23 cellular contexts compared by ENCODE assay signal in the genomic region with DNA sequence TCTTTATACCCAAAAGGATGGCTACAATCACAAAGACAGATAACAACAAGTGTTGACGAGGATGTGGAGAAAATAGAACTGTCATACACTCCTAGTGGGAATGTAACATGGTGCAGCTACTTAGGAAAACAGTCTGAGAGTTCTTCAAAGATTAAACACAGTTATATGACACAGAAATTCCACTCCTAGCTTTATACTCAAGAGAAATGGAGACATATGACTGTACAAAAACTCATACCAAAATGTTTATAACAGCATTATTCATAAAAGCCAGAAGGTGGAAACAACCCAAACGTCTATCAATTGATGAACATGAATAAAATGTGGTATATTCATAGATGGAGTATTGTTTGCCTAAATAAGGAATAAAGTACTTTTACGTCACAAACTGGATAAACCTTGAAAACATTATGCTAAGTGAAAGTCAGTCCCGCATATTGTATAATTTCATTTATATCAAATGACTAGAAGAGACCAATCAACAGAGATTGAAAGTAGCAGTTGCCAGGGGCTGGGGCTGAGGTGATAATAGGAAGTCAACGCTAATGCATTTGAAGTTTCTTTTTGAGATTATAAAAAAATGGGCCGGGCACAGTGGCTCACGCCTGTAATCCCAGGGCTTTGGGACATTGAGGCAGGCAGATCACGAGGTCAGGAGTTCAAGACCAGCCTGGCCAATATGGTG.
A peak's percentile ranks its signal among the peaks of the same experiment; 100 is the strongest.
DNase-seq lines count a peak whose midpoint lies in the region; ATAC-seq, FAIRE-seq and TF ChIP-seq lines count a peak whose summit lies in the region.
"Had no signal": no experiment of that assay in that cellular context is flagged by ENCODE, and none has a peak within 500 bp of the region (broad histone marks: within the 10 kb centered on the region; RNA-seq: fewer than 3 reads in every experiment).

No MANE protein-coding gene starts in this region.

- no peaks in the 10 kb centered on the region for H3K27me3 ChIP-seq in K562 (ENCODE audit: control insufficient read depth in 2 of 2, insufficient read depth in 2 of 2, low read length in 2 of 2)

- no peak overlapping the region for H3K9ac ChIP-seq in K562 (ENCODE audit: insufficient read depth in 1 of 2, low read depth in 2 of 2, low read length in 2 of 2)
- H3K9ac ChIP-seq: KMS-11 had no signal

- WGBS in K562 (ENCODE audit: insufficient coverage, low coverage, missing lambda C conversion rate) = 48% methylated on average over 8 of the region's 8 CpGs

- intact Hi-C loops in activated CD4-positive, alpha-beta memory T cell treated with anti-CD3 and anti-CD28 coated beads for 36 hours (cut with micrococcal nuclease) = no loop called here
- intact Hi-C loops in K562 (cut with micrococcal nuclease) = no loop called here

- no peak overlapping the region for H2AFZ ChIP-seq in K562 (ENCODE audit: low read depth, low read length)
- H2AFZ ChIP-seq: GM23338 had no signal

- no peak for FAIRE-seq in K562 (lab: Jason Lieb, UNC)
- FAIRE-seq: GM12892 had no signal

- TF ChIP-seq CTCF in K562 (IDR thresholded peaks at IDR 0.05 in 2 of 3, conservative IDR thresholded peaks at IDR 0.05 in 1 of 3; ENCODE audit: insufficient read depth in 2 of 3, low read depth in 1 of 3, low read length in 3 of 3) (no peak), progenitor cell of endocrine pancreas (IDR thresholded peaks at IDR 0.05; ENCODE audit: unreplicated experiment) (no peak)

- no peaks in the 10 kb centered on the region for H3K9me3 Mint-ChIP-seq in activated CD4-positive, alpha-beta memory T cell treated with anti-CD3 and anti-CD28 coated beads for 36 hours
- H3K9me3 Mint-ChIP-seq in activated CD4-positive, alpha-beta memory T cell treated with anti-CD3 and anti-CD28 coated beads, Interleukin-2, amount 10 ng/mL, durations not matched to agents 7 days and 5 days = no peaks in the 10 kb centered on the region
- H3K9me3 Mint-ChIP-seq in stimulated activated naive B cell treated with anti-CD40 and anti-IgM and Interleukin-4, amounts not matched to agents 10 μg/mL and 1 μg/mL and 100 μg/mL, for 72 hours = peaks cover 0 to 1% of the 10 kb centered on the region in 2 donors
- no peaks in the 10 kb centered on the region for H3K9me3 Mint-ChIP-seq in progenitor cell of endocrine pancreas (ENCODE audit: low read depth)
- H3K9me3 Mint-ChIP-seq: CD4-positive, alpha-beta memory T cell; GM23338 had no signal

- H3K4me2 ChIP-seq in K562 (ENCODE audit: insufficient read depth, low read length) = no peak overlapping the region
- H3K4me2 ChIP-seq: GM23338, KMS-11 had no signal

- H3K27ac Mint-ChIP-seq in activated CD4-positive, alpha-beta memory T cell treated with anti-CD3 and anti-CD28 coated beads for 36 hours = peak overlapping the region; percentile 24
- H3K27ac Mint-ChIP-seq in activated CD4-positive, alpha-beta memory T cell treated with anti-CD3 and anti-CD28 coated beads, Interleukin-2, amount 10 ng/mL, durations not matched to agents 7 days and 5 days = no peak overlapping the region
- peak overlapping the region; percentile 38 for H3K27ac Mint-ChIP-seq in stimulated activated naive B cell treated with anti-CD40 and anti-IgM and Interleukin-4, amounts not matched to agents 10 μg/mL and 1 μg/mL and 100 μg/mL, for 72 hours
- H3K27ac Mint-ChIP-seq in progenitor cell of endocrine pancreas = no peak overlapping the region
- H3K27ac Mint-ChIP-seq: GM23338 had no signal

- no peaks in the 10 kb centered on the region for H3K9me3 ChIP-seq in K562 (replicated peaks; ENCODE audit: control insufficient read depth, insufficient read depth, low read depth, low read length)

- no peak overlapping the region for H3K4me3 ChIP-seq in K562
- H3K4me3 ChIP-seq: GM23338 had no signal

- no peaks in the 10 kb centered on the region for H3K79me2 ChIP-seq in K562 (ENCODE audit: control insufficient read depth, insufficient read depth, low read length)

- H3K36me3 Mint-ChIP-seq in activated CD4-positive, alpha-beta memory T cell treated with anti-CD3 and anti-CD28 coated beads for 36 hours = no peaks in the 10 kb centered on the region
- H3K36me3 Mint-ChIP-seq in activated CD4-positive, alpha-beta memory T cell treated with anti-CD3 and anti-CD28 coated beads, Interleukin-2, amount 10 ng/mL, durations not matched to agents 7 days and 5 days (ENCODE audit: low read depth) = no peaks in the 10 kb centered on the region
- H3K36me3 Mint-ChIP-seq in stimulated activated naive B cell treated with anti-CD40 and anti-IgM and Interleukin-4, amounts not matched to agents 10 μg/mL and 1 μg/mL and 100 μg/mL, for 72 hours = peaks cover 4 to 11% of the 10 kb centered on the region in 2 donors
- H3K36me3 Mint-ChIP-seq in progenitor cell of endocrine pancreas (ENCODE audit: insufficient read depth) = peaks cover 1% of the 10 kb centered on the region

- H3K4me1 Mint-ChIP-seq in activated CD4-positive, alpha-beta memory T cell treated with anti-CD3 and anti-CD28 coated beads for 36 hours (ENCODE audit: low read depth) = peaks cover 30% of the 10 kb centered on the region
- H3K4me1 Mint-ChIP-seq in activated CD4-positive, alpha-beta memory T cell treated with anti-CD3 and anti-CD28 coated beads, Interleukin-2, amount 10 ng/mL, durations not matched to agents 7 days and 5 days = peaks cover 19% of the 10 kb centered on the region
- H3K4me1 Mint-ChIP-seq in stimulated activated naive B cell treated with anti-CD40 and anti-IgM and Interleukin-4, amounts not matched to agents 10 μg/mL and 1 μg/mL and 100 μg/mL, for 72 hours = peaks cover 34 to 63% of the 10 kb centered on the region in 2 donors
- H3K4me1 Mint-ChIP-seq in progenitor cell of endocrine pancreas (ENCODE audit: low read depth) = no peaks in the 10 kb centered on the region
- H3K4me1 Mint-ChIP-seq: GM23338 had no signal

- no TSS peak for BruUV-seq in K562 (replicated peaks; lab: Mats Ljungman, UMichigan)

- peaks cover 0 to under 1% of the 10 kb centered on the region in 2 experiments; a peak in 1 of 5 replicates for H3K4me1 ChIP-seq in K562 (replicated peaks in 1 of 2; ENCODE audit: control insufficient read depth in 2 of 2, insufficient read depth in 2 of 2, low read length in 2 of 2)

- no peaks in the 10 kb centered on the region for H3K27me3 Mint-ChIP-seq in activated CD4-positive, alpha-beta memory T cell treated with anti-CD3 and anti-CD28 coated beads for 36 hours
- no peaks in the 10 kb centered on the region for H3K27me3 Mint-ChIP-seq in activated CD4-positive, alpha-beta memory T cell treated with anti-CD3 and anti-CD28 coated beads, Interleukin-2, amount 10 ng/mL, durations not matched to agents 7 days and 5 days
- H3K27me3 Mint-ChIP-seq in stimulated activated naive B cell treated with anti-CD40 and anti-IgM and Interleukin-4, amounts not matched to agents 10 μg/mL and 1 μg/mL and 100 μg/mL, for 72 hours = no peaks in the 10 kb centered on the region
- no peaks in the 10 kb centered on the region for H3K27me3 Mint-ChIP-seq in progenitor cell of endocrine pancreas
- H3K27me3 Mint-ChIP-seq: CD4-positive, alpha-beta memory T cell had no signal

- DNase-seq in activated CD4-positive, alpha-beta memory T cell treated with anti-CD3 and anti-CD28 coated beads for 36 hours = no peak
- no peak for DNase-seq in activated CD4-positive, alpha-beta memory T cell treated with anti-CD3 and anti-CD28 coated beads, Interleukin-2, amount 10 ng/mL, durations not matched to agents 7 days and 5 days
- DNase-seq in ELR (ENCODE audit: low read depth) = peak; percentile 3
- no peak for DNase-seq in K562 (ENCODE audit: extremely low read depth in 1 of 4, low spot score in 3 of 4)
- no peak for DNase-seq in stimulated activated naive B cell treated with anti-CD40 and anti-IgM and Interleukin-4, amounts not matched to agents 10 μg/mL and 1 μg/mL and 100 μg/mL, for 72 hours
- no peak for DNase-seq in progenitor cell of endocrine pancreas (ENCODE audit: low spot score, unreplicated experiment)
- DNase-seq: Calu3; CD4-positive, alpha-beta memory T cell; EL; MV-4-11; NCI-H187; NCI-H2107; NCI-H2227 treated with DMSO at 0.1 percent for 48 hours; NCI-H510A treated with DMSO at 0.1 percent for 48 hours; NCI-H82; PC-3; RPMI8226; SHP77 treated with DMSO at 0.1 percent for 48 hours had no signal

- in situ Hi-C loops in K562 (cut with MboI) = no loop called here

- CTCF ChIA-PET in activated CD4-positive, alpha-beta memory T cell treated with anti-CD3 and anti-CD28 coated beads for 36 hours (lab: Charles Lee) = interaction anchor here (0.7 to 1.1 kb wide), 2 partner anchors 21 to 278 kb away, joined by 3 to 7 read pairs; no protein-coding TSS in a partner anchor
- CTCF ChIA-PET in activated CD4-positive, alpha-beta memory T cell treated with anti-CD3 and anti-CD28 coated beads, Interleukin-2, amount 10 ng/mL, durations not matched to agents 7 days and 5 days (lab: Charles Lee) = no interaction called here
- CTCF ChIA-PET in K562 (lab: Yijun Ruan, JAX; ENCODE audit: low intra/inter-chr PET ratio) = no interaction called here

- POLR2A ChIA-PET in activated CD4-positive, alpha-beta memory T cell treated with anti-CD3 and anti-CD28 coated beads for 36 hours (lab: Charles Lee) = no interaction called here
- POLR2A ChIA-PET in activated CD4-positive, alpha-beta memory T cell treated with anti-CD3 and anti-CD28 coated beads, Interleukin-2, amount 10 ng/mL, durations not matched to agents 7 days and 5 days (lab: Charles Lee) = no interaction called here
- POLR2A ChIA-PET in K562 (lab: Yijun Ruan, JAX) = no interaction called here

- TF ChIP-seq RAD21 in K562 (CRISPR knock-in tag; conservative IDR thresholded peaks at IDR 0.05 in 1 of 2, IDR thresholded peaks at IDR 0.05 in 1 of 2) = no peak

- H3K36me3 ChIP-seq in K562 (ENCODE audit: control insufficient read depth, insufficient read depth, low read length) = no peaks in the 10 kb centered on the region

- H4K20me1 ChIP-seq in K562 (replicated peaks; ENCODE audit: control insufficient read depth, insufficient read depth, low read length) = no peaks in the 10 kb centered on the region

- H3K27ac ChIP-seq in K562 (ENCODE audit: extremely low read depth, low read depth, low read length) = no peak overlapping the region
- H3K27ac ChIP-seq: KMS-11 had no signal

- TF ChIP-seq POLR2A in K562 (conservative IDR thresholded peaks at IDR 0.05) = no peak

- no peak overlapping the region for H3K4me3 Mint-ChIP-seq in activated CD4-positive, alpha-beta memory T cell treated with anti-CD3 and anti-CD28 coated beads for 36 hours
- H3K4me3 Mint-ChIP-seq in activated CD4-positive, alpha-beta memory T cell treated with anti-CD3 and anti-CD28 coated beads, Interleukin-2, amount 10 ng/mL, durations not matched to agents 7 days and 5 days = no peak overlapping the region
- H3K4me3 Mint-ChIP-seq in stimulated activated naive B cell treated with anti-CD40 and anti-IgM and Interleukin-4, amounts not matched to agents 10 μg/mL and 1 μg/mL and 100 μg/mL, for 72 hours = no peak overlapping the region
- H3K4me3 Mint-ChIP-seq in progenitor cell of endocrine pancreas (ENCODE audit: low read depth) = no peak overlapping the region
- H3K4me3 Mint-ChIP-seq: CD4-positive, alpha-beta memory T cell; GM23338 had no signal

- no peaks in the 10 kb centered on the region for H3K9me1 ChIP-seq in K562 (ENCODE audit: control insufficient read depth, insufficient read depth, low read length)

- no peak for ATAC-seq in K562
- no peak for ATAC-seq in stimulated activated naive B cell treated with anti-CD40 and anti-IgM and Interleukin-4, amounts not matched to agents 10 μg/mL and 1 μg/mL and 100 μg/mL, for 72 hours (replicated peaks)
- no peak for ATAC-seq in HG02970 (IDR thresholded peaks at IDR 0.05; ENCODE audit: low FRiP score, unreplicated experiment)
- ATAC-seq: GM23338, HCT116, PC-3 had no signal

- no peak for TF ChIP-seq EP300 in K562 (IDR thresholded peaks at IDR 0.05; ENCODE audit: low read length)

Comparison
In these comparisons a context has a peak if more than half of its experiments do, and no peak if none do; other contexts are left out.
1. H3K27ac Mint-ChIP-seq: peak in activated CD4-positive, alpha-beta memory T cell treated with anti-CD3 and anti-CD28 coated beads for 36 hours (single experiment) and stimulated activated naive B cell treated with anti-CD40 and anti-IgM and Interleukin-4, amounts not matched to agents 10 μg/mL and 1 μg/mL and 100 μg/mL, for 72 hours (single experiment); none in activated CD4-positive, alpha-beta memory T cell treated with anti-CD3 and anti-CD28 coated beads, Interleukin-2, amount 10 ng/mL, durations not matched to agents 7 days and 5 days (single experiment) and progenitor cell of endocrine pancreas (single experiment).